Comparison of ENCODE assay signal across 2 cellular contexts in the genomic region with DNA sequence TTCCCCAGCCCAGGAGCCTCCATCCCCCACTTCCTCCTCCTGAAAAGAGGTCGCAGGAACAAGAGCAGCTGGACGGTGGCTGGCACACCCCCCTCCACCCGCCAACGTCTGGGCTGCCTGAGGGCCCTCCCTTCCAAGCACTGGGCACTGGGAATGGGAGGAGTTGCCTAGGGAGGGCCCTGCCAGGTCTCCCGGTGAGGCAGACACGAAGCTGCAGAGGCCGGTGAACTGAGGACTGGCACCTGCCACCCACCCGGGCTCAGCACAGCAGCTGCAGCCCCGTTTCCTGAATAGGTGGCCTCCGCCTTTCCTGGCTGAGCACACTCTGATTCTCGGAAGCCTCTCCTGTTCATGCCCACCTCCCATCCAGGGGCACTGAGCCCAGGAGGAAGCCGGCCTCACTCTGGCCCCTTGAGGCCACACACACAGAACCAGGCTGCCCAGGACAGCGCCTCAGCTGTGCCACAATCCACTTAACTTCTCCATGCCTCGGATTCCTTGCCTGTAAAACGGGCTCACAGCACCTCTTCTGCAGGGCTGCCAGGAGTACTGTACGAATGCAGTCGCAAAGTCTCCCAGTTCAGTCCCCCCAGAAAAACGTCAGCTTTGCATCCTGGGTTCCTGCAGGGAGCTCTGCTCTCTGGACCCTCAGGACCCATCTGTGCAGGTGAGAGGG.
A peak's percentile ranks its signal among the peaks of the same experiment; 100 is the strongest.
TF ChIP-seq lines count a peak whose summit lies in the region.

No MANE protein-coding gene starts in this region.

TF ChIP-seq in A549, 52 proteins besides CTCF, POLR2A, EP300 and RAD21:
- no peak for TF ChIP-seq TP53 (CRISPR knock-in tag; IDR thresholded peaks at IDR 0.05)

TF ChIP-seq in HepG2, 621 proteins besides CTCF, POLR2A, EP300 and RAD21:
- no peak for TF ChIP-seq HNRNPK (IDR thresholded peaks at IDR 0.05; ENCODE audit: low read depth, low read length, poor library complexity, severe bottlenecking)
- no peak for TF ChIP-seq ZNF180 (CRISPR knock-in tag; IDR thresholded peaks at IDR 0.05; ENCODE audit: borderline replicate concordance, low read depth)
- no peak for TF ChIP-seq SIX1 (CRISPR knock-in tag; IDR thresholded peaks at IDR 0.05; ENCODE audit: borderline replicate concordance)
- no peak for TF ChIP-seq SIN3B (IDR thresholded peaks at IDR 0.05; ENCODE audit: low read length)
- no peak for TF ChIP-seq MTA1 (CRISPR knock-in tag; IDR thresholded peaks at IDR 0.05; ENCODE audit: borderline replicate concordance)
- TF ChIP-seq, protein P1, sequence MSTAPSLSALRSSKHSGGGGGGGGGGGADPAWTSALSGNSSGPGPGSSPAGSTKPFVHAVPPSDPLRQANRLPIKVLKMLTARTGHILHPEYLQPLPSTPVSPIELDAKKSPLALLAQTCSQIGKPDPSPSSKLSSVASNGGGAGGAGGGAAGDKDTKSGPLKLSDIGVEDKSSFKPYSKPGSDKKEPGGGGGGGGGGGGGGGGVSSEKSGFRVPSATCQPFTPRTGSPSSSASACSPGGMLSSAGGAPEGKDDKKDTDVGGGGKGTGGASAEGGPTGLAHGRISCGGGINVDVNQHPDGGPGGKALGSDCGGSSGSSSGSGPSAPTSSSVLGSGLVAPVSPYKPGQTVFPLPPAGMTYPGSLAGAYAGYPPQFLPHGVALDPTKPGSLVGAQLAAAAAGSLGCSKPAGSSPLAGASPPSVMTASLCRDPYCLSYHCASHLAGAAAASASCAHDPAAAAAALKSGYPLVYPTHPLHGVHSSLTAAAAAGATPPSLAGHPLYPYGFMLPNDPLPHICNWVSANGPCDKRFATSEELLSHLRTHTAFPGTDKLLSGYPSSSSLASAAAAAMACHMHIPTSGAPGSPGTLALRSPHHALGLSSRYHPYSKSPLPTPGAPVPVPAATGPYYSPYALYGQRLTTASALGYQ (CRISPR knock-in tag; IDR thresholded peaks at IDR 0.05), result no peak
- TF ChIP-seq SKIL (CRISPR knock-in tag; IDR thresholded peaks at IDR 0.05; ENCODE audit: borderline replicate concordance), result no peak
- TF ChIP-seq XBP1 (CRISPR knock-in tag; IDR thresholded peaks at IDR 0.05), result no peak
- TF ChIP-seq ZBTB40 (IDR thresholded peaks at IDR 0.05), result no peak
- TF ChIP-seq ZBTB40 (CRISPR knock-in tag; IDR thresholded peaks at IDR 0.05), result 0 out of 2 replicates have a peak, but pooled peaks have one; percentile 24
- no peak for TF ChIP-seq MIXL1 (CRISPR knock-in tag; IDR thresholded peaks at IDR 0.05)
- TF ChIP-seq, protein P2, sequence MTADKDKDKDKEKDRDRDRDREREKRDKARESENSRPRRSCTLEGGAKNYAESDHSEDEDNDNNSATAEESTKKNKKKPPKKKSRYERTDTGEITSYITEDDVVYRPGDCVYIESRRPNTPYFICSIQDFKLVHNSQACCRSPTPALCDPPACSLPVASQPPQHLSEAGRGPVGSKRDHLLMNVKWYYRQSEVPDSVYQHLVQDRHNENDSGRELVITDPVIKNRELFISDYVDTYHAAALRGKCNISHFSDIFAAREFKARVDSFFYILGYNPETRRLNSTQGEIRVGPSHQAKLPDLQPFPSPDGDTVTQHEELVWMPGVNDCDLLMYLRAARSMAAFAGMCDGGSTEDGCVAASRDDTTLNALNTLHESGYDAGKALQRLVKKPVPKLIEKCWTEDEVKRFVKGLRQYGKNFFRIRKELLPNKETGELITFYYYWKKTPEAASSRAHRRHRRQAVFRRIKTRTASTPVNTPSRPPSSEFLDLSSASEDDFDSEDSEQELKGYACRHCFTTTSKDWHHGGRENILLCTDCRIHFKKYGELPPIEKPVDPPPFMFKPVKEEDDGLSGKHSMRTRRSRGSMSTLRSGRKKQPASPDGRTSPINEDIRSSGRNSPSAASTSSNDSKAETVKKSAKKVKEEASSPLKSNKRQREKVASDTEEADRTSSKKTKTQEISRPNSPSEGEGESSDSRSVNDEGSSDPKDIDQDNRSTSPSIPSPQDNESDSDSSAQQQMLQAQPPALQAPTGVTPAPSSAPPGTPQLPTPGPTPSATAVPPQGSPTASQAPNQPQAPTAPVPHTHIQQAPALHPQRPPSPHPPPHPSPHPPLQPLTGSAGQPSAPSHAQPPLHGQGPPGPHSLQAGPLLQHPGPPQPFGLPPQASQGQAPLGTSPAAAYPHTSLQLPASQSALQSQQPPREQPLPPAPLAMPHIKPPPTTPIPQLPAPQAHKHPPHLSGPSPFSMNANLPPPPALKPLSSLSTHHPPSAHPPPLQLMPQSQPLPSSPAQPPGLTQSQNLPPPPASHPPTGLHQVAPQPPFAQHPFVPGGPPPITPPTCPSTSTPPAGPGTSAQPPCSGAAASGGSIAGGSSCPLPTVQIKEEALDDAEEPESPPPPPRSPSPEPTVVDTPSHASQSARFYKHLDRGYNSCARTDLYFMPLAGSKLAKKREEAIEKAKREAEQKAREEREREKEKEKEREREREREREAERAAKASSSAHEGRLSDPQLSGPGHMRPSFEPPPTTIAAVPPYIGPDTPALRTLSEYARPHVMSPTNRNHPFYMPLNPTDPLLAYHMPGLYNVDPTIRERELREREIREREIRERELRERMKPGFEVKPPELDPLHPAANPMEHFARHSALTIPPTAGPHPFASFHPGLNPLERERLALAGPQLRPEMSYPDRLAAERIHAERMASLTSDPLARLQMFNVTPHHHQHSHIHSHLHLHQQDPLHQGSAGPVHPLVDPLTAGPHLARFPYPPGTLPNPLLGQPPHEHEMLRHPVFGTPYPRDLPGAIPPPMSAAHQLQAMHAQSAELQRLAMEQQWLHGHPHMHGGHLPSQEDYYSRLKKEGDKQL (CRISPR knock-in tag; IDR thresholded peaks at IDR 0.05; ENCODE audit: low read depth), result no peak
- TF ChIP-seq RNF2 (conservative IDR thresholded peaks at IDR 0.05; ENCODE audit: low read depth), result no peak
- no peak for TF ChIP-seq ZNF563 (CRISPR knock-in tag; IDR thresholded peaks at IDR 0.05)
- TF ChIP-seq, protein P3, sequence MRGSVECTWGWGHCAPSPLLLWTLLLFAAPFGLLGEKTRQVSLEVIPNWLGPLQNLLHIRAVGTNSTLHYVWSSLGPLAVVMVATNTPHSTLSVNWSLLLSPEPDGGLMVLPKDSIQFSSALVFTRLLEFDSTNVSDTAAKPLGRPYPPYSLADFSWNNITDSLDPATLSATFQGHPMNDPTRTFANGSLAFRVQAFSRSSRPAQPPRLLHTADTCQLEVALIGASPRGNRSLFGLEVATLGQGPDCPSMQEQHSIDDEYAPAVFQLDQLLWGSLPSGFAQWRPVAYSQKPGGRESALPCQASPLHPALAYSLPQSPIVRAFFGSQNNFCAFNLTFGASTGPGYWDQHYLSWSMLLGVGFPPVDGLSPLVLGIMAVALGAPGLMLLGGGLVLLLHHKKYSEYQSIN (CRISPR knock-in tag; IDR thresholded peaks at IDR 0.05; ENCODE audit: borderline replicate concordance), result no peak
- no peak for TF ChIP-seq MYPOP (CRISPR knock-in tag; IDR thresholded peaks at IDR 0.05)
- TF ChIP-seq ZNF768 (CRISPR knock-in tag; IDR thresholded peaks at IDR 0.05), result peak; percentile 54; the same call in 1 of the 2 replicates
- no peak for TF ChIP-seq ZNF749 (CRISPR knock-in tag; IDR thresholded peaks at IDR 0.05; ENCODE audit: borderline replicate concordance)
- no peak for TF ChIP-seq ZNF75D (CRISPR knock-in tag; IDR thresholded peaks at IDR 0.05; ENCODE audit: borderline replicate concordance)
- TF ChIP-seq SAP130 (CRISPR knock-in tag; IDR thresholded peaks at IDR 0.05; ENCODE audit: low read depth), result no peak
- TF ChIP-seq SIN3A (IDR thresholded peaks at IDR 0.05; ENCODE audit: borderline replicate concordance, low read depth, low read length), result no peak
- no peak for TF ChIP-seq GMEB2 (CRISPR knock-in tag; IDR thresholded peaks at IDR 0.05; ENCODE audit: low read depth)
- 0 out of 2 replicates have a peak, but pooled peaks have one; percentile 18 for TF ChIP-seq ZSCAN21 (CRISPR knock-in tag; IDR thresholded peaks at IDR 0.05; ENCODE audit: borderline replicate concordance)
- no peak for TF ChIP-seq ZNF775 (CRISPR knock-in tag; IDR thresholded peaks at IDR 0.05; ENCODE audit: borderline replicate concordance)
- no peak for TF ChIP-seq ZNF274 (CRISPR knock-in tag; IDR thresholded peaks at IDR 0.05)
- peak; percentile 52; the same call in 1 of the 2 replicates for TF ChIP-seq ZNF629 (CRISPR knock-in tag; conservative IDR thresholded peaks at IDR 0.05)
